Comparison of ENCODE assay signal across 23 cellular contexts in the genomic region with DNA sequence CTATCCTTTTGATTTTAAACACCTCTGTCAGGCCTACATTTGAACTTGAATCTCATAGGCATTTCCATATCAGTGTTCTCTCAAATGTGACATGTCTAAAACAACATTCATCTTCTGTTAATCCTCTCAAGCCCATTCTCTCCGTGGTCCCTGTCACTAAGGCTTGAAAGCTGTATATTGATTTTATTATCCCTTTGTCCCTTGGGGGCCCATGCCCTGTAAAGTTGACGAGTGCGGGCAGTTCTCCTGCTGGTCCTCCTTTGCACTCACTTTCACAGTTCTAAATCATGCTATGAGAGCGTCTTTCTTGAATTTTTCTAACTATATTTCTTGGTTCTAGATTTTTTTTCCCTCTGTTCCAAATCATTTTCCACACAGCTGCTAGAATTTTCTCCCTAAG. TPM values are rescaled to one million over a fixed set of nuclear protein-coding genes. Genes with fewer than 3 reads are reported as not detected.
DNase-seq lines count a peak whose midpoint lies in the region; ATAC-seq, FAIRE-seq and TF ChIP-seq lines count a peak whose summit lies in the region.
"Had no signal": no experiment of that assay in that cellular context is flagged by ENCODE, and none has a peak within 500 bp of the region (broad histone marks: within the 10 kb centered on the region; RNA-seq: fewer than 3 reads in every experiment).

No MANE protein-coding gene starts in this region.

- no peaks in the 10 kb centered on the region; a peak in 1 of 8 replicates for H3K36me3 ChIP-seq in H1 (ENCODE audit: control insufficient read depth in 2 of 4, insufficient read depth in 4 of 4, low read length in 3 of 4)
- H3K36me3 ChIP-seq in suprapubic skin = no peaks in the 10 kb centered on the region
- H3K36me3 ChIP-seq: BLaER1, SJSA1 had no signal

- no peak overlapping the region for H3K14ac ChIP-seq in H1 (ENCODE audit: insufficient read length)

- no peak overlapping the region for H4K8ac ChIP-seq in H1 (ENCODE audit: extremely low read depth, insufficient read depth, low read length)

- H2AFZ ChIP-seq in H1 (ENCODE audit: low read length) = no peak overlapping the region

- no peak overlapping the region for H2AK5ac ChIP-seq in H1 (ENCODE audit: low read depth, low read length)

- no peak overlapping the region for H3K18ac ChIP-seq in H1 (ENCODE audit: extremely low read depth, low read length)

- 48% methylated on average over 4 of the region's 4 CpGs; no CpG with 5 or more reads in 1 of the 2 experiments for WGBS in H1 (ENCODE audit: extremely low coverage in 1 of 2, insufficient coverage in 1 of 2, insufficient read length in 1 of 2, insufficient replicate concordance in 2 of 2, low coverage in 1 of 2, low lambda C conversion rate in 2 of 2, missing lambda C conversion rate in 1 of 2), 2 experiments
- 81% methylated on average over 4 of the region's 4 CpGs for WGBS in suprapubic skin

- H3K27ac ChIP-seq in H1 (ENCODE audit: low read depth, low read length) (no peak overlapping the region), suprapubic skin (no peak overlapping the region)
- H3K27ac ChIP-seq: BLaER1, SJSA1 had no signal

- H4K5ac ChIP-seq in H1 (ENCODE audit: insufficient read length, low read depth, low read length) = no peak overlapping the region

- H3K23ac ChIP-seq in H1 (ENCODE audit: insufficient read length) = no peak overlapping the region

- ATAC-seq in HG03432 (IDR thresholded peaks at IDR 0.05; ENCODE audit: unreplicated experiment) = no peak
- ATAC-seq: PC-3, Right ventricle myocardium inferior had no signal

- no peak overlapping the region for H4K91ac ChIP-seq in H1 (replicated peaks; ENCODE audit: insufficient read length, low read length)

- CTCF ChIA-PET in activated naive CD4-positive, alpha-beta T cell treated with anti-CD3 and anti-CD28 coated beads for 36 hours (lab: Charles Lee) = no interaction called here
- CTCF ChIA-PET in H1 (lab: Charles Lee; ENCODE audit: partially characterized antibody) = interaction anchor here (1.2 kb wide), 1 partner anchor 23 kb away, joined by 4 read pairs; no protein-coding TSS in a partner anchor
- CTCF ChIA-PET in activated CD4-positive, alpha-beta memory T cell treated with anti-CD3 and anti-CD28 coated beads, Interleukin-2, amount 10 ng/mL, durations not matched to agents 7 days and 5 days (lab: Charles Lee) = no interaction called here

- POLR2A ChIA-PET in H1 (lab: Charles Lee; ENCODE audit: partially characterized antibody) = no interaction called here
- POLR2A ChIA-PET in activated CD4-positive, alpha-beta memory T cell treated with anti-CD3 and anti-CD28 coated beads, Interleukin-2, amount 10 ng/mL, durations not matched to agents 7 days and 5 days (lab: Charles Lee) = no interaction called here

- peak overlapping the region; percentile 1 for H3K27ac Mint-ChIP-seq in activated naive CD4-positive, alpha-beta T cell treated with anti-CD3 and anti-CD28 coated beads, Interleukin-2, amount 50 U/mL, for 24 hours
- no peak overlapping the region for H3K27ac Mint-ChIP-seq in activated naive CD4-positive, alpha-beta T cell treated with anti-CD3 and anti-CD28 coated beads for 36 hours
- no peak overlapping the region for H3K27ac Mint-ChIP-seq in activated CD4-positive, alpha-beta memory T cell treated with anti-CD3 and anti-CD28 coated beads, Interleukin-2, amount 10 ng/mL, durations not matched to agents 7 days and 5 days
- H3K27ac Mint-ChIP-seq: CD4-positive, CD25-positive, alpha-beta regulatory T cell had no signal

- H3K9me3 ChIP-seq in H1 (ENCODE audit: insufficient read depth in 2 of 2, low read depth in 1 of 2, low read length in 1 of 2) = no peaks in the 10 kb centered on the region
- H3K9me3 ChIP-seq in suprapubic skin = no peaks in the 10 kb centered on the region
- H3K9me3 ChIP-seq: SJSA1 had no signal

- no peaks in the 10 kb centered on the region for H3K27me3 Mint-ChIP-seq in activated naive CD4-positive, alpha-beta T cell treated with anti-CD3 and anti-CD28 coated beads, Interleukin-2, amount 50 U/mL, for 24 hours
- H3K27me3 Mint-ChIP-seq in activated naive CD4-positive, alpha-beta T cell treated with anti-CD3 and anti-CD28 coated beads for 36 hours (ENCODE audit: low read depth) = no peaks in the 10 kb centered on the region
- H3K27me3 Mint-ChIP-seq in activated CD4-positive, alpha-beta memory T cell treated with anti-CD3 and anti-CD28 coated beads, Interleukin-2, amount 10 ng/mL, durations not matched to agents 7 days and 5 days = no peaks in the 10 kb centered on the region
- H3K27me3 Mint-ChIP-seq: CD4-positive, CD25-positive, alpha-beta regulatory T cell had no signal

- H3K9me3 Mint-ChIP-seq in activated naive CD4-positive, alpha-beta T cell treated with anti-CD3 and anti-CD28 coated beads, Interleukin-2, amount 50 U/mL, for 24 hours = no peaks in the 10 kb centered on the region
- no peaks in the 10 kb centered on the region for H3K9me3 Mint-ChIP-seq in activated naive CD4-positive, alpha-beta T cell treated with anti-CD3 and anti-CD28 coated beads for 36 hours
- H3K9me3 Mint-ChIP-seq in activated CD4-positive, alpha-beta memory T cell treated with anti-CD3 and anti-CD28 coated beads, Interleukin-2, amount 10 ng/mL, durations not matched to agents 7 days and 5 days = no peaks in the 10 kb centered on the region

- no peak overlapping the region for H2BK12ac ChIP-seq in H1 (ENCODE audit: low read depth, low read length)

- no peak for FAIRE-seq in H1 (lab: Jason Lieb, UNC)
- FAIRE-seq: G401.6 had no signal

- peaks cover 12% of the 10 kb centered on the region for H3K36me3 Mint-ChIP-seq in activated naive CD4-positive, alpha-beta T cell treated with anti-CD3 and anti-CD28 coated beads, Interleukin-2, amount 50 U/mL, for 24 hours
- H3K36me3 Mint-ChIP-seq in activated naive CD4-positive, alpha-beta T cell treated with anti-CD3 and anti-CD28 coated beads for 36 hours (ENCODE audit: low read depth) = peaks cover 5% of the 10 kb centered on the region
- H3K36me3 Mint-ChIP-seq in activated CD4-positive, alpha-beta memory T cell treated with anti-CD3 and anti-CD28 coated beads, Interleukin-2, amount 10 ng/mL, durations not matched to agents 7 days and 5 days (ENCODE audit: low read depth) = peaks cover 7% of the 10 kb centered on the region

- no peak for DNase-seq in activated naive CD4-positive, alpha-beta T cell treated with anti-CD3 and anti-CD28 coated beads for 36 hours
- DNase-seq in NCI-H82 (lab: John Stamatoyannopoulos, UW) = peak; percentile 89
- no peak for DNase-seq in H1 (ENCODE audit: low read depth in 1 of 2, low spot score in 2 of 2)
- peak; percentile 20 for DNase-seq in retina
- no peak for DNase-seq in activated CD4-positive, alpha-beta memory T cell treated with anti-CD3 and anti-CD28 coated beads, Interleukin-2, amount 10 ng/mL, durations not matched to agents 7 days and 5 days
- no peak for DNase-seq in suprapubic skin (ENCODE audit: low spot score in 2 of 2)
- DNase-seq: CD4-positive, CD25-positive, alpha-beta regulatory T cell; DMS53; HCEC 1CT; Kasumi-1; NCI-H1105; NCI-H2029; NCI-H2227 treated with DMSO at 0.1 percent for 48 hours; NCI-H510A; NCI-H748 treated with DMSO at 0.1 percent for 48 hours; NK-92 treated with Interleukin-12 subunit alpha and Interleukin-12 subunit beta, amount 100 ng/mL, for 24 hours; PC-3 had no signal

- H3K4me3 Mint-ChIP-seq in activated naive CD4-positive, alpha-beta T cell treated with anti-CD3 and anti-CD28 coated beads, Interleukin-2, amount 50 U/mL, for 24 hours = no peak overlapping the region
- H3K4me3 Mint-ChIP-seq in activated naive CD4-positive, alpha-beta T cell treated with anti-CD3 and anti-CD28 coated beads for 36 hours = no peak overlapping the region
- no peak overlapping the region for H3K4me3 Mint-ChIP-seq in activated CD4-positive, alpha-beta memory T cell treated with anti-CD3 and anti-CD28 coated beads, Interleukin-2, amount 10 ng/mL, durations not matched to agents 7 days and 5 days
- H3K4me3 Mint-ChIP-seq: CD4-positive, CD25-positive, alpha-beta regulatory T cell had no signal

- H2BK120ac ChIP-seq in H1 (replicated peaks; ENCODE audit: low read depth, low read length) = peak overlapping the region; percentile 33

- no peak for TF ChIP-seq RAD21 in H1 (IDR thresholded peaks at IDR 0.05 in 1 of 2, conservative IDR thresholded peaks at IDR 0.05 in 1 of 2; ENCODE audit: low read depth in 2 of 2, low read length in 2 of 2)

- no peaks in the 10 kb centered on the region for H4K20me1 ChIP-seq in H1 (replicated peaks in 1 of 2; ENCODE audit: control insufficient read depth in 1 of 2, insufficient read depth in 2 of 2, low read length in 2 of 2)
- H4K20me1 ChIP-seq: BLaER1 had no signal

- intact Hi-C loops in activated naive CD4-positive, alpha-beta T cell treated with anti-CD3 and anti-CD28 coated beads for 36 hours (cut with micrococcal nuclease) = no loop called here

- TF ChIP-seq CTCF in H1 (IDR thresholded peaks at IDR 0.05; ENCODE audit: control extremely low read depth in 1 of 3, insufficient read depth in 1 of 3, low read depth in 1 of 3, low read length in 3 of 3) (no peak), suprapubic skin (IDR thresholded peaks at IDR 0.05) (no peak)

- H2BK5ac ChIP-seq in H1 (ENCODE audit: low read depth, low read length) = no peak overlapping the region

- no peak overlapping the region for H2BK15ac ChIP-seq in H1 (ENCODE audit: low read length)

- H3K4me1 ChIP-seq in H1 (replicated peaks in 1 of 4; ENCODE audit: control insufficient read depth in 3 of 4, insufficient read depth in 4 of 4, low read length in 3 of 4) (peaks cover 1 to 18% (median 7%) of the 10 kb centered on the region in 4 experiments; a peak in 5 of 7 replicates), suprapubic skin (peaks cover 11% of the 10 kb centered on the region)
- H3K4me1 ChIP-seq: BLaER1 had no signal

- no peak overlapping the region for H3K9ac ChIP-seq in H1 (replicated peaks in 1 of 4; ENCODE audit: extremely low read depth in 1 of 4, low read depth in 3 of 4, low read length in 3 of 4)
- H3K9ac ChIP-seq: BLaER1 had no signal

- H3K4me2 ChIP-seq in H1 (ENCODE audit: insufficient read depth in 1 of 2, low read depth in 2 of 2, low read length in 2 of 2) = no peak overlapping the region
- H3K4me2 ChIP-seq: BLaER1 had no signal

- H3K79me2 ChIP-seq in H1 (ENCODE audit: control insufficient read depth in 1 of 2, insufficient read depth in 2 of 2, low read length in 2 of 2) = peaks cover 0 to 22% of the 10 kb centered on the region in 2 experiments; a peak in 3 of 4 replicates

- TF ChIP-seq EP300 in H1 (IDR thresholded peaks at IDR 0.05; ENCODE audit: borderline replicate concordance in 1 of 2, low read depth in 2 of 2, low read length in 2 of 2) (no peak), suprapubic skin (IDR thresholded peaks at IDR 0.05) (no peak)

- no peak overlapping the region for H2BK20ac ChIP-seq in H1 (ENCODE audit: low read length)

- H3K23me2 ChIP-seq in H1 (ENCODE audit: low read depth, low read length) = no peaks in the 10 kb centered on the region

- no peak for TF ChIP-seq POLR2A in H1 (IDR thresholded peaks at IDR 0.05; ENCODE audit: control extremely low read depth in 1 of 2, low read depth in 2 of 2, low read length in 2 of 2)
- no peak for TF ChIP-seq POLR2A in suprapubic skin (IDR thresholded peaks at IDR 0.05)

- H3K4me3 ChIP-seq in H1 (ENCODE audit: extremely low read depth in 1 of 4, insufficient read depth in 2 of 4, low read depth in 3 of 4, low read length in 4 of 4) (no peak overlapping the region), suprapubic skin (no peak overlapping the region)
- H3K4me3 ChIP-seq: BLaER1, SJSA1 had no signal

- no peak overlapping the region for H3K4ac ChIP-seq in H1 (replicated peaks; ENCODE audit: insufficient read length, low read depth, low read length)

- no peak overlapping the region for H3K56ac ChIP-seq in H1 (replicated peaks; ENCODE audit: insufficient read length, low read depth, low read length)

- H3K79me1 ChIP-seq in H1 (ENCODE audit: low read depth, low read length) = peaks cover 2% of the 10 kb centered on the region; the same call in 1 of the 2 replicates

- H3K27me3 ChIP-seq in H1 (replicated peaks in 1 of 4; ENCODE audit: control insufficient read depth in 3 of 4, extremely low read depth in 1 of 4, insufficient read depth in 3 of 4, low read length in 3 of 4) (no peaks in the 10 kb centered on the region), suprapubic skin (no peaks in the 10 kb centered on the region)
- H3K27me3 ChIP-seq: BLaER1, SJSA1 had no signal

- peaks cover 32% of the 10 kb centered on the region for H3K4me1 Mint-ChIP-seq in activated naive CD4-positive, alpha-beta T cell treated with anti-CD3 and anti-CD28 coated beads, Interleukin-2, amount 50 U/mL, for 24 hours
- peaks cover 2% of the 10 kb centered on the region for H3K4me1 Mint-ChIP-seq in activated naive CD4-positive, alpha-beta T cell treated with anti-CD3 and anti-CD28 coated beads for 36 hours (ENCODE audit: low read depth)
- no peaks in the 10 kb centered on the region for H3K4me1 Mint-ChIP-seq in activated CD4-positive, alpha-beta memory T cell treated with anti-CD3 and anti-CD28 coated beads, Interleukin-2, amount 10 ng/mL, durations not matched to agents 7 days and 5 days

RNA-seq across cellular contexts. Expression of a gene that starts 27.3 kb away (rescaled TPM):
- 10 to 100 TPM; 15.6 to 19.8 TPM for total RNA-seq in activated naive CD4-positive, alpha-beta T cell treated with anti-CD3 and anti-CD28 coated beads for 36 hours
- total RNA-seq in H1 (2021; fragmentation: NEBNext Ultra II Directional; extraction: Animal tissue kit (Norgen Biotek cat#: 25700)) = 20.5 and 20.6 TPM in 2 replicates
- polyA plus RNA-seq in H1 (2011; rRNA removed) = 19.0 and 23.2 TPM in 2 replicates
- 26.8 TPM for polyA plus RNA-seq in H1 (2011; cell fraction: cytosol; rRNA removed)
- 17.9 TPM for polyA plus RNA-seq in H1 (2011; cell fraction: nucleus; rRNA removed)
- polyA plus RNA-seq in H1 (2012, experiment 1 of 2) = 18.9 to 24.5 TPM (median 21.3 TPM) in 4 replicates
- polyA plus RNA-seq in H1 (2012, experiment 2 of 2) = 5.3 TPM
- polyA plus RNA-seq in H1 (2013, experiment 1 of 2) = 18.6 TPM
- polyA plus RNA-seq in H1 (2013, experiment 2 of 2) = 19.7 TPM
- polyA minus RNA-seq in H1 (2011; rRNA and poly(A)+ RNA removed) = 18.0 and 22.1 TPM in 2 replicates
- polyA minus RNA-seq in H1 (2011; cell fraction: cytosol; rRNA and poly(A)+ RNA removed) = 11.7 TPM
- 21.4 TPM for polyA minus RNA-seq in H1 (2011; cell fraction: nucleus; rRNA and poly(A)+ RNA removed)
- 10 to 100 TPM; 17.6 to 17.8 TPM for total RNA-seq in activated CD4-positive, alpha-beta memory T cell treated with anti-CD3 and anti-CD28 coated beads, Interleukin-2, amount 10 ng/mL, durations not matched to agents 7 days and 5 days
- total RNA-seq in suprapubic skin = 10 to 100 TPM; 34.5 to 48.6 (median 42.5) TPM

Comparison
In these comparisons a context has a peak if more than half of its experiments do, and no peak if none do; other contexts are left out.
1. DNase-seq: peak in NCI-H82 (single experiment) and retina (single experiment); none in activated naive CD4-positive, alpha-beta T cell treated with anti-CD3 and anti-CD28 coated beads for 36 hours (single experiment), H1 (0 of 2), activated CD4-positive, alpha-beta memory T cell treated with anti-CD3 and anti-CD28 coated beads, Interleukin-2, amount 10 ng/mL, durations not matched to agents 7 days and 5 days (single experiment) and suprapubic skin (0 of 2).